Comparison of ENCODE assay signal across 1 cellular context in genomic region chr3:194750409-194750808, GRCh38.
A peak's percentile ranks its signal among the peaks of the same experiment; 100 is the strongest.
TF ChIP-seq lines count a peak whose summit lies in the region.

No MANE protein-coding gene starts in this region.

TF ChIP-seq in HEK293, 187 proteins besides CTCF, POLR2A, EP300 and RAD21:
- TF ChIP-seq ZNF18 (tag by site-specific recombination; IDR thresholded peaks at IDR 0.05) (no peak), ZNF692 (tag by site-specific recombination; IDR thresholded peaks at IDR 0.05) (no peak), ZIC2 (tag by site-specific recombination; IDR thresholded peaks at IDR 0.05) (peak; percentile 94), ZNF138 (tag by site-specific recombination; IDR thresholded peaks at IDR 0.05; ENCODE audit: borderline replicate concordance) (no peak), ZNF416 (tag by site-specific recombination; IDR thresholded peaks at IDR 0.05) (no peak), GLIS1 (tag by site-specific recombination; IDR thresholded peaks at IDR 0.05) (peak; percentile 39)
TF ChIP-seq in HEK293: peak in this region for 2.
